In the genomic region with DNA sequence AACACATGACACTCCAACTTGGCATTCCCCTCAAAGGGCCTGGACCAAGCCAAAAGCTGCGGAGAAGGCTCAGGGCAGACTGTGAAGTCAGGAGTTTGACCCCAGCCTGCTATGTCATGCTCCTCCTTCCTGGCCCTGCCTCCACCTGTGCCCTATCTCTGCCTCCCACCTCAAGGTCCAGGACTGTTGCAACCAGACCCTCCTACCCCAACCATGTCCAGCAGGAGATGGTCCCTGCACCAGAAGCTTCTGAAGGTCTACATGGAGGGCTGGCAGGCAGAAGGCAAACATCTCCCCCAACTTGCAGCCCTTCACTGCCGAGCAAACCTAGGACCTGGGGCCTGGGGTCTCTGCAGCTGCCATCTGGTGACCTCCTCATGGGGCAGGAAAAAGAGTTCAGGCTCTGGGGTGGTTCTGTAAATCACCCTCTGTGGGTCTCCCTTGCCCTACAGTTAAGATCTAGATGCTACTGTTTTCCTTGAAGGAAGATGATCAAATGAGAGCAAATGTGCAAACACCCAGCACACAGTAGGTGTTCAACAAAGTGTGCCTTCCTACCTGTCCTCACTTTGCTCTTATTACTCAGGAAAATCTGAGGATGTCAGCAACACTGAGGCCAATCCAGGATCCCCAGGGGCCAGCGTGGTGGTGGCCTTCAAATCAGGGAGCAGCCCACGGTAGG, we compare ENCODE assay signal across 14 cellular contexts. TPM values are rescaled to one million over a fixed set of nuclear protein-coding genes. Genes with fewer than 3 reads are reported as not detected.
A peak's percentile ranks its signal among the peaks of the same experiment; 100 is the strongest.
DNase-seq lines count a peak whose midpoint lies in the region; ATAC-seq, FAIRE-seq and TF ChIP-seq lines count a peak whose summit lies in the region.
"Had no signal": no experiment of that assay in that cellular context is flagged by ENCODE, and none has a peak within 500 bp of the region (broad histone marks: within the 10 kb centered on the region; RNA-seq: fewer than 3 reads in every experiment).

No MANE protein-coding gene starts in this region.

- WGBS in K562 (ENCODE audit: insufficient coverage, low coverage, missing lambda C conversion rate), result 2% methylated on average over 3 of the region's 4 CpGs
- 100% methylated on average over 1 of the region's 4 CpGs for WGBS in suprapubic skin

- BruUV-seq in K562 (replicated peaks; lab: Mats Ljungman, UMichigan), result no TSS peak

- CTCF ChIA-PET in K562 (lab: Yijun Ruan, JAX; ENCODE audit: low intra/inter-chr PET ratio), result interaction anchor here (0.7 to 6.1 kb wide), 9 partner anchors 30 to 396 kb away, joined by 3 to 51 read pairs (median 9); no protein-coding TSS in a partner anchor

- H3K27ac ChIP-seq in MM.1S (ENCODE audit: low read length) (no peak overlapping the region), K562 (ENCODE audit: extremely low read depth, low read depth, low read length) (no peak overlapping the region), gastrocnemius medialis (peak overlapping the region in 3 of 4 donors; percentile 35 to 67 (median 51)), suprapubic skin (no peak overlapping the region)

- no peaks in the 10 kb centered on the region for H3K9me2 ChIP-seq in MM.1S (replicated peaks; ENCODE audit: insufficient read depth, low read length)

- peaks cover 5% of the 10 kb centered on the region for H3K79me2 ChIP-seq in MM.1S (ENCODE audit: low read length)
- no peaks in the 10 kb centered on the region for H3K79me2 ChIP-seq in K562 (ENCODE audit: control insufficient read depth, insufficient read depth, low read length)

- H3K4me2 ChIP-seq in MM.1S (ENCODE audit: low read depth, low read length), result 0 out of 2 replicates have a peak overlapping the region, but pooled peaks have one; percentile 22
- H3K4me2 ChIP-seq in K562 (ENCODE audit: insufficient read depth, low read length), result no peak overlapping the region

- TF ChIP-seq EP300 in K562 (IDR thresholded peaks at IDR 0.05; ENCODE audit: low read length) (no peak), suprapubic skin (IDR thresholded peaks at IDR 0.05) (no peak)

- H3K36me3 ChIP-seq in MM.1S (replicated peaks; ENCODE audit: insufficient read depth, low read length), result no peaks in the 10 kb centered on the region
- no peaks in the 10 kb centered on the region for H3K36me3 ChIP-seq in K562 (ENCODE audit: control insufficient read depth, insufficient read depth, low read length)
- H3K36me3 ChIP-seq in gastrocnemius medialis, result no peaks in the 10 kb centered on the region
- H3K36me3 ChIP-seq in suprapubic skin, result no peaks in the 10 kb centered on the region
- H3K36me3 ChIP-seq: BE2C had no signal

- H3K9me3 ChIP-seq in MM.1S (replicated peaks; ENCODE audit: insufficient read depth, low read length) (no peaks in the 10 kb centered on the region), K562 (replicated peaks; ENCODE audit: control insufficient read depth, insufficient read depth, low read depth, low read length) (no peaks in the 10 kb centered on the region), gastrocnemius medialis (no peaks in the 10 kb centered on the region), suprapubic skin (no peaks in the 10 kb centered on the region)
- H3K9me3 ChIP-seq: BE2C had no signal

- no peak for ATAC-seq in K562
- ATAC-seq in gastrocnemius medialis, result no peak

- H2AFZ ChIP-seq in MM.1S (ENCODE audit: low read length), result 0 out of 2 replicates have a peak overlapping the region, but pooled peaks have one; percentile 50
- H2AFZ ChIP-seq in K562 (ENCODE audit: low read depth, low read length), result no peak overlapping the region

- TF ChIP-seq CTCF in MM.1S (IDR thresholded peaks at IDR 0.05; ENCODE audit: low read length) (no peak), K562 (IDR thresholded peaks at IDR 0.05 in 2 of 3, conservative IDR thresholded peaks at IDR 0.05 in 1 of 3; ENCODE audit: insufficient read depth in 2 of 3, low read depth in 1 of 3, low read length in 3 of 3) (no peak), gastrocnemius medialis (IDR thresholded peaks at IDR 0.05 in 4 of 5, conservative IDR thresholded peaks at IDR 0.05 in 1 of 5) (no peak), suprapubic skin (IDR thresholded peaks at IDR 0.05) (no peak)

- TF ChIP-seq RAD21 in K562 (CRISPR knock-in tag; conservative IDR thresholded peaks at IDR 0.05 in 1 of 2, IDR thresholded peaks at IDR 0.05 in 1 of 2), result no peak

- in situ Hi-C loops in K562 (cut with MboI), result loop anchor here (5.0 kb wide), 1 partner anchor 177 kb away; no protein-coding TSS in a partner anchor
- in situ Hi-C loops in gastrocnemius medialis (cut with MboI; ENCODE audit: low sequenced_read_pairs in 4 of 4), result loop anchor here (5.0 to 25.0 kb wide), 4 partner anchors 136 to 383 kb away; no protein-coding TSS in a partner anchor

- POLR2A ChIA-PET in K562 (lab: Yijun Ruan, JAX), result interaction anchor here (0.6 to 2.5 kb wide), 10 partner anchors 9 to 380 kb away, joined by 3 to 8 read pairs (median 4); no protein-coding TSS in a partner anchor

- H3K4me3 ChIP-seq in MM.1S (ENCODE audit: low read length) (no peak overlapping the region), K562 (no peak overlapping the region), gastrocnemius medialis (no peak overlapping the region), suprapubic skin (no peak overlapping the region)
- H3K4me3 ChIP-seq: GM12878 had no signal

- H4K20me1 ChIP-seq in MM.1S (ENCODE audit: insufficient read depth, low read length) (no peaks in the 10 kb centered on the region), K562 (replicated peaks; ENCODE audit: control insufficient read depth, insufficient read depth, low read length) (no peaks in the 10 kb centered on the region; the same call in 1 of the 2 replicates)

- H3K9me1 ChIP-seq in K562 (ENCODE audit: control insufficient read depth, insufficient read depth, low read length), result no peaks in the 10 kb centered on the region

- H3K9ac ChIP-seq in MM.1S (ENCODE audit: low read length) (no peak overlapping the region), K562 (ENCODE audit: insufficient read depth in 1 of 2, low read depth in 2 of 2, low read length in 2 of 2) (peak overlapping the region in 1 of 2 experiments; percentile 66; a peak in 2 of 4 replicates)

- TF ChIP-seq POLR2A in GM12891 (IDR thresholded peaks at IDR 0.05; ENCODE audit: low read depth, low read length) (no peak), K562 (conservative IDR thresholded peaks at IDR 0.05) (no peak), gastrocnemius medialis (IDR thresholded peaks at IDR 0.05) (no peak), suprapubic skin (IDR thresholded peaks at IDR 0.05) (no peak)

- H3F3A ChIP-seq in MM.1S (ENCODE audit: insufficient read depth, low read length), result peaks cover 14% of the 10 kb centered on the region

- H3K4me1 ChIP-seq in MM.1S (ENCODE audit: low read length), result peaks cover 38% of the 10 kb centered on the region
- peaks cover 0 to 12% of the 10 kb centered on the region in 2 experiments; a peak in 1 of 5 replicates for H3K4me1 ChIP-seq in K562 (replicated peaks in 1 of 2; ENCODE audit: control insufficient read depth in 2 of 2, insufficient read depth in 2 of 2, low read length in 2 of 2)
- H3K4me1 ChIP-seq in gastrocnemius medialis, result no peaks in the 10 kb centered on the region
- H3K4me1 ChIP-seq in suprapubic skin, result peaks cover 30% of the 10 kb centered on the region
- H3K4me1 ChIP-seq: BE2C had no signal

- no peaks in the 10 kb centered on the region for H3K27me3 ChIP-seq in MM.1S (replicated peaks; ENCODE audit: insufficient read depth, low read length)
- H3K27me3 ChIP-seq in K562 (ENCODE audit: control insufficient read depth in 2 of 2, insufficient read depth in 2 of 2, low read length in 2 of 2), result peaks cover 0 to 22% of the 10 kb centered on the region in 2 experiments; a peak in 2 of 5 replicates
- H3K27me3 ChIP-seq in gastrocnemius medialis, result no peaks in the 10 kb centered on the region
- peaks cover 10% of the 10 kb centered on the region for H3K27me3 ChIP-seq in suprapubic skin
- H3K27me3 ChIP-seq: BE2C had no signal

- FAIRE-seq in GM12891 (lab: Jason Lieb, UNC) (peak; percentile 9), K562 (lab: Jason Lieb, UNC) (no peak)

- DNase-seq in GM12891 (ENCODE audit: insufficient read length, low spot score) (no peak), MM.1S (no peak), K562 (ENCODE audit: extremely low read depth in 1 of 4, low spot score in 3 of 4) (no peak), gastrocnemius medialis (no peak), suprapubic skin (ENCODE audit: low spot score in 2 of 2) (no peak), T-helper 2 cell (no peak), NCI-H510A treated with DMSO at 0.1 percent for 48 hours (lab: John Stamatoyannopoulos, UW) (no peak)

- intact Hi-C loops in K562 (cut with micrococcal nuclease), result loop anchor here (5.0 to 10.0 kb wide), 2 partner anchors 67 to 434 kb away; partner anchors contain the start of gene C15orf39
- intact Hi-C loops in gastrocnemius medialis (cut with DNase I; ENCODE audit: low total_unique reads), result loop anchor here (2.0 kb wide), 1 partner anchor 64 kb away; no protein-coding TSS in a partner anchor

RNA-seq across cellular contexts. Expression of gene CSK, which starts 11.5 kb away (rescaled TPM):
- 116 TPM for polyA plus RNA-seq in GM12891 (2012; ENCODE audit: low read depth, missing spikeins)
- 52.2 and 176 TPM in 2 replicates for total RNA-seq in K562 (2011; cell fraction: chromatin; rRNA removed; ENCODE audit: low replicate concordance)
- total RNA-seq in K562 (2011; cell fraction: nucleolus; rRNA removed), result 117 and 118 TPM in 2 replicates
- 62.6 and 63.9 TPM in 2 replicates for total RNA-seq in K562 (2011; cell fraction: nucleoplasm; rRNA removed)
- total RNA-seq in K562 (2014; rRNA removed) (22.7 and 25.4 TPM in 2 replicates), K562 (2014; rRNA removed; fragmentation: Illumina TruSeq; extraction: Trizol) (9.2 and 13.8 TPM in 2 replicates), K562 (2015; rRNA removed; fragmentation: Illumina TruSeq; extraction: Trizol) (22.5 and 24.8 TPM in 2 replicates), K562 (2021) (108 and 112 TPM in 2 replicates), gastrocnemius medialis (10 to 100 TPM in 2 of 4 donors, 1 to 10 TPM in 2; 6.4 to 11.7 (median 10.8) TPM), suprapubic skin (10 to 100 TPM; 33.1 to 45.2 (median 35.5) TPM)
- polyA plus RNA-seq in K562 (2011; rRNA removed) (17.2 and 21.5 TPM in 2 replicates), K562 (2014; fragmentation: Illumina TruSeq; extraction: Trizol) (63.0 and 74.3 TPM in 2 replicates), K562 (2014; fragmentation: Nextera tagmentation; extraction: Ambion mirVana) (1 to 10 TPM; 1.5 to 2.4 TPM), K562 (2014; rRNA removed) (32.6 and 41.5 TPM in 2 replicates)
- 16.6 and 23.4 TPM in 2 replicates for polyA plus RNA-seq in K562 (2011; cell fraction: cytosol; rRNA removed)
- polyA plus RNA-seq in K562 (2011; cell fraction: nucleus; rRNA removed), result 82.8 and 107 TPM in 2 replicates
- polyA plus RNA-seq in K562 (2012), result 62.3 and 74.3 TPM in 2 replicates
- 13.5 and 19.1 TPM in 2 replicates for polyA minus RNA-seq in K562 (2011; rRNA and poly(A)+ RNA removed)
- 39.6 and 42.3 TPM in 2 replicates for polyA minus RNA-seq in K562 (2011; cell fraction: cytosol; rRNA and poly(A)+ RNA removed)
- polyA minus RNA-seq in K562 (2011; cell fraction: nucleus; rRNA and poly(A)+ RNA removed), result 24.8 and 30.3 TPM in 2 replicates

RNA-seq across cellular contexts. Expression of gene CYP1A2, which starts 21.7 kb away (rescaled TPM):
- not detected for polyA plus RNA-seq in GM12891 (2012; ENCODE audit: low read depth, missing spikeins)
- total RNA-seq in K562 (2011; cell fraction: chromatin; rRNA removed; ENCODE audit: low replicate concordance), result not detected in 2 replicates
- not detected in 2 replicates for total RNA-seq in K562 (2011; cell fraction: nucleolus; rRNA removed)
- not detected in 2 replicates for total RNA-seq in K562 (2011; cell fraction: nucleoplasm; rRNA removed)
- total RNA-seq in K562 (2014; rRNA removed), result not detected in 2 replicates
- not detected in 2 replicates for total RNA-seq in K562 (2014; rRNA removed; fragmentation: Illumina TruSeq; extraction: Trizol)
- not detected in 2 replicates for total RNA-seq in K562 (2015; rRNA removed; fragmentation: Illumina TruSeq; extraction: Trizol)
- not detected in 2 replicates for total RNA-seq in K562 (2021)
- not detected in 2 replicates for polyA plus RNA-seq in K562 (2011; rRNA removed)
- polyA plus RNA-seq in K562 (2011; cell fraction: cytosol; rRNA removed), result not detected in 2 replicates
- polyA plus RNA-seq in K562 (2011; cell fraction: nucleus; rRNA removed), result not detected in 2 replicates
- polyA plus RNA-seq in K562 (2012), result not detected in 2 replicates
- polyA plus RNA-seq in K562 (2014; fragmentation: Illumina TruSeq; extraction: Trizol), result not detected in 2 replicates
- not detected for polyA plus RNA-seq in K562 (2014; fragmentation: Nextera tagmentation; extraction: Ambion mirVana)
- polyA plus RNA-seq in K562 (2014; rRNA removed), result not detected in 2 replicates
- not detected in 2 replicates for polyA minus RNA-seq in K562 (2011; rRNA and poly(A)+ RNA removed)
- not detected in 2 replicates for polyA minus RNA-seq in K562 (2011; cell fraction: cytosol; rRNA and poly(A)+ RNA removed)
- polyA minus RNA-seq in K562 (2011; cell fraction: nucleus; rRNA and poly(A)+ RNA removed), result not detected in 2 replicates
- total RNA-seq in gastrocnemius medialis, result not detected
- total RNA-seq in suprapubic skin, result not detected
- total RNA-seq: CD8-positive, alpha-beta T cell; GM12878; M059J; RPMI7951; T-helper 2 cell treated with Interferon-gamma antibody and Interleukin-4, amounts not matched to agents 100 ng/mL and 5 ng/mL, for 36 hours had no signal
- polyA plus RNA-seq: AG04450 had no signal

RNA-seq across cellular contexts. Expression of gene LMAN1L, which starts 42.3 kb away (rescaled TPM):
- 0.28 TPM for polyA plus RNA-seq in GM12891 (2012; ENCODE audit: low read depth, missing spikeins)
- not detected in 2 replicates for total RNA-seq in K562 (2011; cell fraction: chromatin; rRNA removed; ENCODE audit: low replicate concordance)
- total RNA-seq in K562 (2011; cell fraction: nucleolus; rRNA removed), result 0.17 TPM in 1 of 2 replicates, not detected in the other
- total RNA-seq in K562 (2011; cell fraction: nucleoplasm; rRNA removed), result not detected in 2 replicates
- total RNA-seq in K562 (2014; rRNA removed) (not detected in 2 replicates), K562 (2014; rRNA removed; fragmentation: Illumina TruSeq; extraction: Trizol) (not detected in 2 replicates), K562 (2015; rRNA removed; fragmentation: Illumina TruSeq; extraction: Trizol) (not detected in 2 replicates), K562 (2021) (not detected in 2 replicates), gastrocnemius medialis (not detected), suprapubic skin (under 1 TPM in 1 of 4 donors, not detected in 3; 0.42 TPM)
- polyA plus RNA-seq in K562 (2011; rRNA removed) (not detected in 2 replicates), K562 (2014; fragmentation: Illumina TruSeq; extraction: Trizol) (not detected in 2 replicates), K562 (2014; fragmentation: Nextera tagmentation; extraction: Ambion mirVana) (not detected), K562 (2014; rRNA removed) (not detected in 2 replicates)
- polyA plus RNA-seq in K562 (2011; cell fraction: cytosol; rRNA removed), result not detected in 2 replicates
- not detected in 2 replicates for polyA plus RNA-seq in K562 (2011; cell fraction: nucleus; rRNA removed)
- not detected in 2 replicates for polyA plus RNA-seq in K562 (2012)
- polyA minus RNA-seq in K562 (2011; rRNA and poly(A)+ RNA removed), result not detected in 2 replicates
- polyA minus RNA-seq in K562 (2011; cell fraction: cytosol; rRNA and poly(A)+ RNA removed), result not detected in 2 replicates
- not detected in 2 replicates for polyA minus RNA-seq in K562 (2011; cell fraction: nucleus; rRNA and poly(A)+ RNA removed)
- total RNA-seq: CD8-positive, alpha-beta T cell; GM12878; M059J; RPMI7951 had no signal
- polyA plus RNA-seq: AG04450, GM12878 had no signal

RNA-seq across cellular contexts. Expression of gene CYP1A1, which starts 45.0 kb away (rescaled TPM):
- 1.1 TPM for polyA plus RNA-seq in GM12891 (2012; ENCODE audit: low read depth, missing spikeins)
- total RNA-seq in K562 (2011; cell fraction: chromatin; rRNA removed; ENCODE audit: low replicate concordance), result 0.32 TPM in 1 of 2 replicates, not detected in the other
- total RNA-seq in K562 (2011; cell fraction: nucleolus; rRNA removed), result not detected in 2 replicates
- not detected in 2 replicates for total RNA-seq in K562 (2011; cell fraction: nucleoplasm; rRNA removed)
- total RNA-seq in K562 (2014; rRNA removed), result 0.05 TPM in 1 of 2 replicates, not detected in the other
- 0.04 and 0.06 TPM in 2 replicates for total RNA-seq in K562 (2014; rRNA removed; fragmentation: Illumina TruSeq; extraction: Trizol)
- not detected in 2 replicates for total RNA-seq in K562 (2015; rRNA removed; fragmentation: Illumina TruSeq; extraction: Trizol)
- 0.07 TPM in 1 of 2 replicates, not detected in the other for total RNA-seq in K562 (2021)
- polyA plus RNA-seq in K562 (2011; rRNA removed), result 0.06 TPM in 1 of 2 replicates, not detected in the other
- 0.03 and 0.09 TPM in 2 replicates for polyA plus RNA-seq in K562 (2011; cell fraction: cytosol; rRNA removed)
- polyA plus RNA-seq in K562 (2011; cell fraction: nucleus; rRNA removed), result 0.10 and 0.11 TPM in 2 replicates
- polyA plus RNA-seq in K562 (2012), result 0.12 TPM in 1 of 2 replicates, not detected in the other
- polyA plus RNA-seq in K562 (2014; fragmentation: Illumina TruSeq; extraction: Trizol), result 0.13 TPM in 1 of 2 replicates, not detected in the other
- polyA plus RNA-seq in K562 (2014; fragmentation: Nextera tagmentation; extraction: Ambion mirVana), result not detected
- polyA plus RNA-seq in K562 (2014; rRNA removed), result 1.4 TPM in 1 of 2 replicates, not detected in the other
- polyA minus RNA-seq in K562 (2011; rRNA and poly(A)+ RNA removed), result not detected in 2 replicates
- polyA minus RNA-seq in K562 (2011; cell fraction: cytosol; rRNA and poly(A)+ RNA removed), result not detected in 2 replicates
- polyA minus RNA-seq in K562 (2011; cell fraction: nucleus; rRNA and poly(A)+ RNA removed), result 0.11 TPM in 1 of 2 replicates, not detected in the other
- total RNA-seq in gastrocnemius medialis, result 1 to 10 TPM in 2 of 4 donors, under 1 TPM in 2; 0.41 to 3.0 (median 1.6) TPM
- 1 to 10 TPM in 3 of 4 donors, under 1 TPM in 1; 0.64 to 6.0 (median 2.8) TPM for total RNA-seq in suprapubic skin
- total RNA-seq: CD8-positive, alpha-beta T cell had no signal

RNA-seq across cellular contexts. Expression of gene CPLX3, which starts 56.1 kb away (rescaled TPM):
- 0.15 TPM for polyA plus RNA-seq in GM12891 (2012; ENCODE audit: low read depth, missing spikeins)
- not detected in 2 replicates for total RNA-seq in K562 (2011; cell fraction: chromatin; rRNA removed; ENCODE audit: low replicate concordance)
- not detected in 2 replicates for total RNA-seq in K562 (2011; cell fraction: nucleolus; rRNA removed)
- total RNA-seq in K562 (2011; cell fraction: nucleoplasm; rRNA removed), result not detected in 2 replicates
- total RNA-seq in K562 (2014; rRNA removed) (not detected in 2 replicates), K562 (2014; rRNA removed; fragmentation: Illumina TruSeq; extraction: Trizol) (not detected in 2 replicates), K562 (2015; rRNA removed; fragmentation: Illumina TruSeq; extraction: Trizol) (not detected in 2 replicates), K562 (2021) (not detected in 2 replicates), gastrocnemius medialis (not detected), suprapubic skin (under 1 TPM in 1 of 4 donors, not detected in 3; 0.47 TPM)
- polyA plus RNA-seq in K562 (2011; rRNA removed) (not detected in 2 replicates), K562 (2014; fragmentation: Illumina TruSeq; extraction: Trizol) (not detected in 2 replicates), K562 (2014; fragmentation: Nextera tagmentation; extraction: Ambion mirVana) (not detected), K562 (2014; rRNA removed) (not detected in 2 replicates)
- 0.04 TPM in 1 of 2 replicates, not detected in the other for polyA plus RNA-seq in K562 (2011; cell fraction: cytosol; rRNA removed)
- 0.04 TPM in 1 of 2 replicates, not detected in the other for polyA plus RNA-seq in K562 (2011; cell fraction: nucleus; rRNA removed)
- not detected in 2 replicates for polyA plus RNA-seq in K562 (2012)
- not detected in 2 replicates for polyA minus RNA-seq in K562 (2011; rRNA and poly(A)+ RNA removed)
- polyA minus RNA-seq in K562 (2011; cell fraction: cytosol; rRNA and poly(A)+ RNA removed), result not detected in 2 replicates
- not detected in 2 replicates for polyA minus RNA-seq in K562 (2011; cell fraction: nucleus; rRNA and poly(A)+ RNA removed)
- total RNA-seq: GM12878, M059J, RPMI7951 had no signal
- polyA plus RNA-seq: AG04450 had no signal

Comparison
In these comparisons a context has a peak if more than half of its experiments do, and no peak if none do; other contexts are left out.
1. H3K27ac ChIP-seq: peak in gastrocnemius medialis (3 of 4); none in MM.1S (single experiment), K562 (single experiment) and suprapubic skin (single experiment).